1 cellular context compared by ENCODE assay signal in genomic region chr1:100352267-100353072, GRCh38.
TF ChIP-seq lines count a peak whose summit lies in the region.

Gene CDC14A (plus strand): TSS chr1:100352506. CDS start chr1:100352955, 449 bp downstream.

TF ChIP-seq in K562, 482 proteins besides CTCF, POLR2A, EP300 and RAD21 (continued from another document):
- no peak for TF ChIP-seq MGA (IDR thresholded peaks at IDR 0.05)
- TF ChIP-seq DPF2 (IDR thresholded peaks at IDR 0.05), result no peak
- TF ChIP-seq USF1 (CRISPR knock-in tag; IDR thresholded peaks at IDR 0.05), result no peak
- no peak for TF ChIP-seq CCAR2 (IDR thresholded peaks at IDR 0.05; ENCODE audit: low read depth, low read length)
- TF ChIP-seq MEIS2 (IDR thresholded peaks at IDR 0.05; ENCODE audit: partially characterized antibody), result no peak
- peak; percentile 53; the same call in 1 of the 2 replicates for TF ChIP-seq MTA3 (IDR thresholded peaks at IDR 0.05; ENCODE audit: borderline replicate concordance)
- TF ChIP-seq NFE2 (IDR thresholded peaks at IDR 0.05; ENCODE audit: low read depth), result no peak
- no peak for TF ChIP-seq ZNF134 (CRISPR knock-in tag; conservative IDR thresholded peaks at IDR 0.05)
- 0 out of 2 replicates have a peak, but pooled peaks have one; percentile 66 for TF ChIP-seq RBM34 (IDR thresholded peaks at IDR 0.05; ENCODE audit: borderline replicate concordance, insufficient read depth, low read length)
- no peak for TF ChIP-seq ZNF165 (CRISPR knock-in tag; IDR thresholded peaks at IDR 0.05; ENCODE audit: borderline replicate concordance)
- no peak for TF ChIP-seq ZEB2 (IDR thresholded peaks at IDR 0.05)
- TF ChIP-seq TAF9B (IDR thresholded peaks at IDR 0.05; ENCODE audit: partially characterized antibody), result no peak
- no peak for TF ChIP-seq NR3C1 (CRISPR knock-in tag; IDR thresholded peaks at IDR 0.05)
- TF ChIP-seq THRB (CRISPR knock-in tag; conservative IDR thresholded peaks at IDR 0.05), result no peak
- TF ChIP-seq STAT5B (CRISPR knock-in tag; IDR thresholded peaks at IDR 0.05), result no peak
- no peak for TF ChIP-seq SLC30A9 (CRISPR knock-in tag; IDR thresholded peaks at IDR 0.05)
- TF ChIP-seq CUX1 (CRISPR knock-in tag; IDR thresholded peaks at IDR 0.05), result no peak
- TF ChIP-seq NUFIP1 (IDR thresholded peaks at IDR 0.05; ENCODE audit: partially characterized antibody), result no peak
- no peak for TF ChIP-seq SP2 (IDR thresholded peaks at IDR 0.05; ENCODE audit: extremely low read depth, low read depth, low read length, poor library complexity, severe bottlenecking)
- no peak for TF ChIP-seq MTF1 (CRISPR knock-in tag; IDR thresholded peaks at IDR 0.05; ENCODE audit: borderline replicate concordance)
- no peak for TF ChIP-seq ZNF282 (CRISPR knock-in tag; IDR thresholded peaks at IDR 0.05)
- TF ChIP-seq ATF4 (CRISPR knock-in tag; IDR thresholded peaks at IDR 0.05), result no peak
- TF ChIP-seq NCOA6 (IDR thresholded peaks at IDR 0.05), result no peak
- 0 out of 2 replicates have a peak, but pooled peaks have one; percentile 11 for TF ChIP-seq ZBED1 (IDR thresholded peaks at IDR 0.05)
- no peak for TF ChIP-seq ETV6 (IDR thresholded peaks at IDR 0.05; ENCODE audit: borderline replicate concordance in 1 of 2, low read depth in 2 of 2, low read length in 1 of 2)
- TF ChIP-seq ETV6 (CRISPR knock-in tag; IDR thresholded peaks at IDR 0.05; ENCODE audit: borderline replicate concordance), result no peak
- TF ChIP-seq TAF15 (IDR thresholded peaks at IDR 0.05; ENCODE audit: low read depth, low read length), result no peak
- no peak for TF ChIP-seq CAMTA2 (CRISPR knock-in tag; conservative IDR thresholded peaks at IDR 0.05)
- no peak for TF ChIP-seq HDGF (IDR thresholded peaks at IDR 0.05)
- peak; percentile 6; the same call in 1 of the 2 replicates for TF ChIP-seq ELF1 (tag; IDR thresholded peaks at IDR 0.05)
- TF ChIP-seq E2F1 (CRISPR knock-in tag; IDR thresholded peaks at IDR 0.05), result no peak
- no peak for TF ChIP-seq PHF20 (IDR thresholded peaks at IDR 0.05; ENCODE audit: partially characterized antibody)
- TF ChIP-seq ERF (CRISPR knock-in tag; IDR thresholded peaks at IDR 0.05), result 0 out of 2 replicates have a peak, but pooled peaks have one; percentile 22
